Comparison of ENCODE assay signal across 7 cellular contexts in genomic region chr1:23794732-23795182, GRCh38. TPM values are rescaled to one million over a fixed set of nuclear protein-coding genes. Genes with fewer than 3 reads are reported as not detected.
DNase-seq lines count a peak whose midpoint lies in the region; ATAC-seq, FAIRE-seq and TF ChIP-seq lines count a peak whose summit lies in the region.
"Not testable (repeated sequence)": the region's sequence is repeated elsewhere in the genome, so short reads cannot be mapped to it uniquely, and the experiment has no call there.

No MANE protein-coding gene starts in this region.

- DNase-seq in Caco-2; Panc1 (ENCODE audit: low read depth, low spot score); activated T-cell treated with anti-CD3 and anti-CD28 coated beads, Interleukin-2, amount 50 U/mL, for 72 hours; MCF 10A (ENCODE audit: unreplicated experiment); neuronal stem cell (ENCODE audit: low spot score); stimulated activated naive B cell treated with anti-CD40 and anti-IgM and Interleukin-4, amounts not matched to agents 10 μg/mL and 1 μg/mL and 100 μg/mL, for 72 hours: not testable (repeated sequence)
- peak; percentile 59 for DNase-seq in kidney

- not testable (repeated sequence) for H3K9ac ChIP-seq in kidney (ENCODE audit: low read length in 2 of 2); neuronal stem cell (ENCODE audit: low read depth, low read length, poor library complexity)

- in situ Hi-C loops in Panc1 (cut with HindIII; ENCODE audit: low pct_unique_long_range_greater_than_20kb, low sequenced_read_pairs), result not testable (repeated sequence)

- H3K79me1 ChIP-seq in neuronal stem cell (ENCODE audit: low read depth, low read length), result peaks cover 23% of the 10 kb centered on the region

- not testable (repeated sequence) for H3K4me3 Mint-ChIP-seq in Caco-2 (ENCODE audit: unreplicated experiment); activated T-cell treated with anti-CD3 and anti-CD28 coated beads, Interleukin-2, amount 50 U/mL, for 72 hours; MCF 10A (ENCODE audit: unreplicated experiment); stimulated activated naive B cell treated with anti-CD40 and anti-IgM and Interleukin-4, amounts not matched to agents 10 μg/mL and 1 μg/mL and 100 μg/mL, for 72 hours

- no CpG with 5 or more reads among the region's 9 CpGs for WGBS in neuronal stem cell (ENCODE audit: extremely low coverage in 2 of 2, insufficient read length in 2 of 2, insufficient replicate concordance in 1 of 2), 2 donors

- not testable (repeated sequence) for H2AFZ ChIP-seq in neuronal stem cell (ENCODE audit: low read length)

- H3K27me3 ChIP-seq in Caco-2 (replicated peaks; ENCODE audit: control insufficient read depth, insufficient read depth, low read length); Panc1 (ENCODE audit: control insufficient read depth, insufficient read depth, low read length); neuronal stem cell (ENCODE audit: control insufficient read depth in 3 of 3, insufficient read depth in 3 of 3, low read depth in 1 of 3, low read length in 3 of 3): not testable (repeated sequence)

- H3K4me1 ChIP-seq in Caco-2 (peaks cover 16% of the 10 kb centered on the region), Panc1 (ENCODE audit: control insufficient read depth, insufficient read depth, low read length) (peaks cover 53% of the 10 kb centered on the region), kidney (ENCODE audit: control insufficient read depth in 1 of 2, insufficient read depth in 1 of 2, low read depth in 1 of 2, low read length in 2 of 2) (peaks cover 10 to 43% of the 10 kb centered on the region in 2 donors), neuronal stem cell (ENCODE audit: control insufficient read depth in 2 of 2, insufficient read depth in 1 of 2, low read depth in 1 of 2, low read length in 2 of 2) (peaks cover 9 to 26% of the 10 kb centered on the region in 2 donors)

- H3K4me1 Mint-ChIP-seq in Caco-2 (ENCODE audit: low read depth, unreplicated experiment), result not testable (repeated sequence)
- peaks cover 38% of the 10 kb centered on the region for H3K4me1 Mint-ChIP-seq in activated T-cell treated with anti-CD3 and anti-CD28 coated beads, Interleukin-2, amount 50 U/mL, for 72 hours (ENCODE audit: low read depth)
- peaks cover 14% of the 10 kb centered on the region for H3K4me1 Mint-ChIP-seq in MCF 10A (ENCODE audit: insufficient read depth, unreplicated experiment)
- peaks cover 32 to 60% of the 10 kb centered on the region in 2 donors for H3K4me1 Mint-ChIP-seq in stimulated activated naive B cell treated with anti-CD40 and anti-IgM and Interleukin-4, amounts not matched to agents 10 μg/mL and 1 μg/mL and 100 μg/mL, for 72 hours

- H3K27me3 Mint-ChIP-seq in Caco-2 (ENCODE audit: insufficient read depth, unreplicated experiment); activated T-cell treated with anti-CD3 and anti-CD28 coated beads, Interleukin-2, amount 50 U/mL, for 72 hours (ENCODE audit: low read depth); MCF 10A (ENCODE audit: insufficient read depth, unreplicated experiment); stimulated activated naive B cell treated with anti-CD40 and anti-IgM and Interleukin-4, amounts not matched to agents 10 μg/mL and 1 μg/mL and 100 μg/mL, for 72 hours: not testable (repeated sequence)

- not testable (repeated sequence) for TF ChIP-seq CTCF in Caco-2 (IDR thresholded peaks at IDR 0.05; ENCODE audit: insufficient read depth in 1 of 2, low read depth in 1 of 2, low read length in 1 of 2, severe bottlenecking in 1 of 2, unreplicated experiment in 1 of 2); Panc1 (IDR thresholded peaks at IDR 0.05); MCF 10A (IDR thresholded peaks at IDR 0.05; ENCODE audit: unreplicated experiment); kidney (IDR thresholded peaks at IDR 0.05; ENCODE audit: borderline replicate concordance, extremely low read depth, insufficient read depth)

- POLR2A ChIA-PET in Caco-2 (lab: Charles Lee), result not testable (repeated sequence)
- POLR2A ChIA-PET in Panc1 (lab: Charles Lee), result interaction anchor here (0.6 to 2.1 kb wide), 2 partner anchors 16 to 161 kb away, joined by 5 to 12 read pairs; partner anchors contain the start of gene PITHD1
- POLR2A ChIA-PET in MCF 10A (lab: Yijun Ruan, JAX), result interaction anchor here (0.6 to 17.8 kb wide), 2 partner anchors 16 to 225 kb away, joined by 4 to 395 read pairs; partner anchors contain the start of gene PITHD1

- BruUV-seq in Caco-2 (replicated peaks; lab: Mats Ljungman, UMichigan), result TSS peak; percentile 34
- TSS peak; percentile 60 for BruUV-seq in Panc1 (replicated peaks; lab: Mats Ljungman, UMichigan)
- TSS peak; percentile 10 for BruUV-seq in MCF 10A (replicated peaks; lab: Mats Ljungman, UMichigan)

- H3K4ac ChIP-seq in neuronal stem cell (ENCODE audit: low read length), result not testable (repeated sequence)

- peak overlapping the region; percentile 68; the same call in 1 of the 2 replicates for H3K27ac ChIP-seq in Panc1 (ENCODE audit: low read length)
- H3K27ac ChIP-seq in kidney (ENCODE audit: low read depth in 2 of 2, low read length in 2 of 2); neuronal stem cell (replicated peaks; ENCODE audit: low read length): not testable (repeated sequence)

- H3K4me2 ChIP-seq in neuronal stem cell (ENCODE audit: insufficient read depth, low read length, poor library complexity, severe bottlenecking), result not testable (repeated sequence)

- CTCF ChIA-PET in Caco-2 (lab: Charles Lee), result not testable (repeated sequence)
- CTCF ChIA-PET in Panc1 (lab: Charles Lee) (interaction anchor here (0.7 kb wide), 1 partner anchor 24 kb away, joined by 7 read pairs; no protein-coding TSS in a partner anchor), MCF 10A (lab: Yijun Ruan, JAX) (interaction anchor here (0.5 kb wide), 1 partner anchor 122 kb away, joined by 3 read pairs; no protein-coding TSS in a partner anchor)

- not testable (repeated sequence) for H2AK5ac ChIP-seq in neuronal stem cell (ENCODE audit: low read depth, low read length)

- not testable (repeated sequence) for H3K9me3 ChIP-seq in Caco-2; Panc1 (ENCODE audit: control insufficient read depth, insufficient read depth, low read depth, low read length); kidney (ENCODE audit: control insufficient read depth in 1 of 2, low read length in 2 of 2); neuronal stem cell (replicated peaks in 1 of 2; ENCODE audit: control insufficient read depth in 2 of 2, insufficient read depth in 1 of 2, low read depth in 1 of 2, low read length in 2 of 2)

- H3K14ac ChIP-seq in neuronal stem cell (ENCODE audit: low read length), result not testable (repeated sequence)

- not testable (repeated sequence) for H4K91ac ChIP-seq in neuronal stem cell (ENCODE audit: low read depth, low read length, poor library complexity)

- H3K4me3 ChIP-seq in Caco-2 (ENCODE audit: low read depth, low read length); Panc1 (ENCODE audit: low read depth in 2 of 2, low read length in 2 of 2); kidney (ENCODE audit: low read length in 2 of 2); neuronal stem cell (ENCODE audit: low read length in 2 of 2): not testable (repeated sequence)

- H3K36me3 Mint-ChIP-seq in Caco-2 (ENCODE audit: insufficient read depth, unreplicated experiment) (peaks cover 70% of the 10 kb centered on the region), MCF 10A (ENCODE audit: insufficient read depth, unreplicated experiment) (peaks cover 73% of the 10 kb centered on the region)
- not testable (repeated sequence) for H3K36me3 Mint-ChIP-seq in activated T-cell treated with anti-CD3 and anti-CD28 coated beads, Interleukin-2, amount 50 U/mL, for 72 hours (ENCODE audit: insufficient read depth in 2 of 2)
- peaks cover 33 to 48% of the 10 kb centered on the region in 2 donors for H3K36me3 Mint-ChIP-seq in stimulated activated naive B cell treated with anti-CD40 and anti-IgM and Interleukin-4, amounts not matched to agents 10 μg/mL and 1 μg/mL and 100 μg/mL, for 72 hours

- H4K8ac ChIP-seq in neuronal stem cell (ENCODE audit: low read depth, low read length), result not testable (repeated sequence)

- not testable (repeated sequence) for H2BK12ac ChIP-seq in neuronal stem cell (ENCODE audit: low read length)

- H3K36me3 ChIP-seq in Caco-2 (ENCODE audit: control insufficient read depth, insufficient read depth, low read length); Panc1 (ENCODE audit: control insufficient read depth, insufficient read depth, low read length); kidney (ENCODE audit: control insufficient read depth in 1 of 2, insufficient read depth in 2 of 2, low read length in 2 of 2): not testable (repeated sequence)
- peaks cover 33 to 58% of the 10 kb centered on the region in 2 donors for H3K36me3 ChIP-seq in neuronal stem cell (replicated peaks in 1 of 2; ENCODE audit: control insufficient read depth in 2 of 2, insufficient read depth in 2 of 2, low read length in 2 of 2)

- peak overlapping the region; percentile 59 for H3K27ac Mint-ChIP-seq in Caco-2 (ENCODE audit: unreplicated experiment)
- H3K27ac Mint-ChIP-seq in activated T-cell treated with anti-CD3 and anti-CD28 coated beads, Interleukin-2, amount 50 U/mL, for 72 hours, result peak overlapping the region; percentile 58
- not testable (repeated sequence) for H3K27ac Mint-ChIP-seq in MCF 10A (ENCODE audit: low read depth, unreplicated experiment)
- peak overlapping the region; percentile 44 for H3K27ac Mint-ChIP-seq in stimulated activated naive B cell treated with anti-CD40 and anti-IgM and Interleukin-4, amounts not matched to agents 10 μg/mL and 1 μg/mL and 100 μg/mL, for 72 hours

- not testable (repeated sequence) for ATAC-seq in Panc1; activated T-cell treated with anti-CD3 and anti-CD28 coated beads, Interleukin-2, amount 50 U/mL, for 72 hours (replicated peaks in 1 of 2); stimulated activated naive B cell treated with anti-CD40 and anti-IgM and Interleukin-4, amounts not matched to agents 10 μg/mL and 1 μg/mL and 100 μg/mL, for 72 hours (replicated peaks)

- peak overlapping the region; percentile 43 for H3K23ac ChIP-seq in neuronal stem cell (ENCODE audit: low read depth, low read length, poor library complexity)

- H2BK15ac ChIP-seq in neuronal stem cell (ENCODE audit: low read length), result not testable (repeated sequence)

- not testable (repeated sequence) for H3K9me3 Mint-ChIP-seq in Caco-2 (ENCODE audit: unreplicated experiment); activated T-cell treated with anti-CD3 and anti-CD28 coated beads, Interleukin-2, amount 50 U/mL, for 72 hours; MCF 10A (ENCODE audit: unreplicated experiment); stimulated activated naive B cell treated with anti-CD40 and anti-IgM and Interleukin-4, amounts not matched to agents 10 μg/mL and 1 μg/mL and 100 μg/mL, for 72 hours

- FAIRE-seq in kidney (lab: Jason Lieb, UNC), result not testable (repeated sequence)

- H2BK120ac ChIP-seq in neuronal stem cell (ENCODE audit: low read depth, low read length), result not testable (repeated sequence)

- H2BK5ac ChIP-seq in neuronal stem cell (ENCODE audit: low read length), result not testable (repeated sequence)

- intact Hi-C loops in Caco-2 (cut with micrococcal nuclease; ENCODE audit: unreplicated experiment); Panc1 (cut with micrococcal nuclease; ENCODE audit: unreplicated experiment); MCF 10A (cut with micrococcal nuclease); kidney (cut with DNase I): not testable (repeated sequence)

- H3K18ac ChIP-seq in neuronal stem cell (ENCODE audit: low read length), result not testable (repeated sequence)

RNA-seq across cellular contexts. Expression of gene LYPLA2, which starts 3.8 kb away (rescaled TPM):
- total RNA-seq in Caco-2 (2022) (52.5 and 63.1 TPM in 2 replicates), Panc1 (2021; ENCODE audit: unreplicated experiment) (82.9 TPM), MCF 10A (2022) (27.8 and 35.7 TPM in 2 replicates), kidney (71.3 TPM)
- 106 TPM for polyA plus RNA-seq in Panc1 (2012; ENCODE audit: insufficient read length)
- total RNA-seq in activated T-cell treated with anti-CD3 and anti-CD28 coated beads, Interleukin-2, amount 50 U/mL, for 72 hours, result 10 to 100 TPM; 63.4 to 71.5 TPM
- 133 TPM for polyA plus RNA-seq in kidney (ENCODE audit: insufficient read depth, low read depth, low replicate concordance)
- polyA plus RNA-seq in neuronal stem cell (2013, experiment 1 of 2), result 66.5 TPM
- polyA plus RNA-seq in neuronal stem cell (2013, experiment 2 of 2), result 66.6 TPM

RNA-seq across cellular contexts. Expression of gene GALE, which starts 5.8 kb away (rescaled TPM):
- 51.6 and 57.1 TPM in 2 replicates for total RNA-seq in Caco-2 (2022)
- total RNA-seq in Panc1 (2021; ENCODE audit: unreplicated experiment), result 114 TPM
- 112 TPM for polyA plus RNA-seq in Panc1 (2012; ENCODE audit: insufficient read length)
- total RNA-seq in activated T-cell treated with anti-CD3 and anti-CD28 coated beads, Interleukin-2, amount 50 U/mL, for 72 hours, result 10 to 100 TPM; 26.8 to 30.7 TPM
- 112 and 143 TPM in 2 replicates for total RNA-seq in MCF 10A (2022)
- total RNA-seq in kidney, result 68.1 TPM
- 73.7 TPM for polyA plus RNA-seq in kidney (ENCODE audit: insufficient read depth, low read depth, low replicate concordance)
- polyA plus RNA-seq in neuronal stem cell (2013, experiment 1 of 2), result 24.0 TPM
- 26.2 TPM for polyA plus RNA-seq in neuronal stem cell (2013, experiment 2 of 2)

RNA-seq across cellular contexts. Expression of gene PITHD1, which starts 16.5 kb away (rescaled TPM):
- total RNA-seq in Caco-2 (2022) (44.7 and 47.8 TPM in 2 replicates), Panc1 (2021; ENCODE audit: unreplicated experiment) (48.9 TPM), MCF 10A (2022) (37.7 and 37.8 TPM in 2 replicates), kidney (40.4 TPM)
- polyA plus RNA-seq in Panc1 (2012; ENCODE audit: insufficient read length), result 43.0 TPM
- total RNA-seq in activated T-cell treated with anti-CD3 and anti-CD28 coated beads, Interleukin-2, amount 50 U/mL, for 72 hours, result 100 to 1,000 TPM in 1 of 2 donors, 10 to 100 TPM in 1; 83.2 to 107 TPM
- polyA plus RNA-seq in kidney (ENCODE audit: insufficient read depth, low read depth, low replicate concordance), result 57.7 TPM
- polyA plus RNA-seq in neuronal stem cell (2013, experiment 1 of 2), result 27.2 TPM
- polyA plus RNA-seq in neuronal stem cell (2013, experiment 2 of 2), result 27.3 TPM

RNA-seq across cellular contexts. Expression of gene HMGCL, which starts 30.5 kb away (rescaled TPM):
- total RNA-seq in Caco-2 (2022) (18.3 and 19.4 TPM in 2 replicates), Panc1 (2021; ENCODE audit: unreplicated experiment) (30.8 TPM), MCF 10A (2022) (30.4 and 39.3 TPM in 2 replicates), kidney (51.5 TPM)
- polyA plus RNA-seq in Panc1 (2012; ENCODE audit: insufficient read length), result 34.1 TPM
- total RNA-seq in activated T-cell treated with anti-CD3 and anti-CD28 coated beads, Interleukin-2, amount 50 U/mL, for 72 hours, result 10 to 100 TPM; 44.1 to 47.4 TPM
- 205 TPM for polyA plus RNA-seq in kidney (ENCODE audit: insufficient read depth, low read depth, low replicate concordance)
- 16.0 TPM for polyA plus RNA-seq in neuronal stem cell (2013, experiment 1 of 2)
- 15.8 TPM for polyA plus RNA-seq in neuronal stem cell (2013, experiment 2 of 2)

RNA-seq across cellular contexts. Expression of gene ELOA, which starts 51.5 kb away (rescaled TPM):
- 29.4 and 31.3 TPM in 2 replicates for total RNA-seq in Caco-2 (2022)
- total RNA-seq in Panc1 (2021; ENCODE audit: unreplicated experiment), result 58.5 TPM
- 25.6 TPM for polyA plus RNA-seq in Panc1 (2012; ENCODE audit: insufficient read length)
- total RNA-seq in activated T-cell treated with anti-CD3 and anti-CD28 coated beads, Interleukin-2, amount 50 U/mL, for 72 hours, result 10 to 100 TPM; 32.4 to 34.1 TPM
- total RNA-seq in MCF 10A (2022), result 68.3 and 69.1 TPM in 2 replicates
- 39.1 TPM for total RNA-seq in kidney
- 13.7 TPM for polyA plus RNA-seq in kidney (ENCODE audit: insufficient read depth, low read depth, low replicate concordance)
- 16.5 TPM for polyA plus RNA-seq in neuronal stem cell (2013, experiment 1 of 2)
- polyA plus RNA-seq in neuronal stem cell (2013, experiment 2 of 2), result 17.6 TPM
